In the genomic region with DNA sequence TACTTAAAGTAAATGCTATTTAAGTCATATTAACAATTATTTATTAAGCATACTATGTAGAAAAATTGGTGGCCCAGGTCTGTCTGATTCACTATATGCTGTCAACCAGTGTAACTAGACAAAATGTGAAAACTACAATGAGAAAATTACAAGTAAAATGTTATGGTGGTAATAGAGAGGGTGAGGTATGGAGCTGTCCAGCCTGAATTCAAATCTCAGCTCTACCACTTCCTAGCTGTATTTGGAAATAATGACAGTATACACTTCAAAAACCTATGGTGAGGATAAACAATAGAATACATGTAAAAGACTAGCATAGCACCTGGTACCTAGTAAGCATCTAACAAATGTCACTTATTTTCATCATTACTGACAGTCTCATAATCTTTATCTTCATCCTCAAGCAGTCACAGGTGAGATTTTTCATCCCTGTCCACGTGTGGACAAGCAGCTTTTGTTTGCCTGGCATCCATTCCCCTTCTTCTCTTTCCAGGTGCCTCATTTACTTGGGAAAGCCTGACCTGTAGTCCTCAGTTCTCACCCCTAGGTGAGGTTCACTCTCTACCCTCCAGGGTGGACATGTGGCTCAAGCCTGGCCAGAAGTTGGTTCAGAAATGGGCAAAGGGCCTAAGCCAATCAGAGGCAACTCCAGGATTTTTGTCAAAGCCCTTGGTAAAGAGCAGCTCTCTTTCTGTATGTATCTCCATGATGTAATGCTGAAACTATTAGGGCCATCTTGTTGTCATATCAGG, we compare ENCODE assay signal across 26 cellular contexts. TPM values are rescaled to one million over a fixed set of nuclear protein-coding genes. Genes with fewer than 3 reads are reported as not detected.
A peak's percentile ranks its signal among the peaks of the same experiment; 100 is the strongest.
DNase-seq lines count a peak whose midpoint lies in the region; ATAC-seq and TF ChIP-seq lines count a peak whose summit lies in the region.
"Had no signal": no experiment of that assay in that cellular context is flagged by ENCODE, and none has a peak within 500 bp of the region (broad histone marks: within the 10 kb centered on the region; RNA-seq: fewer than 3 reads in every experiment).

No MANE protein-coding gene starts in this region.

- no peaks in the 10 kb centered on the region for H3K9me2 ChIP-seq in MM.1S (replicated peaks; ENCODE audit: insufficient read depth, low read length)

- no peak overlapping the region for H2AFZ ChIP-seq in MM.1S (ENCODE audit: low read length)

- H3K36me3 ChIP-seq in Caco-2 (ENCODE audit: control insufficient read depth, insufficient read depth, low read length) = no peaks in the 10 kb centered on the region
- H3K36me3 ChIP-seq in HEK293 (ENCODE audit: control insufficient read depth in 2 of 2, insufficient read depth in 1 of 2, low read length in 2 of 2) = no peaks in the 10 kb centered on the region; a peak in 1 of 3 replicates
- H3K36me3 ChIP-seq in neutrophil = peaks cover 5% of the 10 kb centered on the region
- no peaks in the 10 kb centered on the region for H3K36me3 ChIP-seq in MM.1S (replicated peaks; ENCODE audit: insufficient read depth, low read length)
- H3K36me3 ChIP-seq: prostate gland, uterus had no signal

- TF ChIP-seq CTCF in Caco-2 (IDR thresholded peaks at IDR 0.05; ENCODE audit: insufficient read depth in 1 of 2, low read depth in 1 of 2, low read length in 1 of 2, severe bottlenecking in 1 of 2, unreplicated experiment in 1 of 2) = no peak
- no peak for TF ChIP-seq CTCF in HEK293 (tag by site-specific recombination; IDR thresholded peaks at IDR 0.05)
- peak; percentile 9 for TF ChIP-seq CTCF in epithelial cell of proximal tubule (conservative IDR thresholded peaks at IDR 0.05; ENCODE audit: low read depth, low read length)
- no peak for TF ChIP-seq CTCF in neutrophil (IDR thresholded peaks at IDR 0.05)
- TF ChIP-seq CTCF in foreskin keratinocyte (conservative IDR thresholded peaks at IDR 0.05) = no peak
- TF ChIP-seq CTCF in MM.1S (IDR thresholded peaks at IDR 0.05; ENCODE audit: low read length) = no peak

- POLR2A ChIA-PET in Caco-2 (lab: Charles Lee) (no interaction called here), HEK293 (lab: Yijun Ruan, JAX) (interaction anchor here (0.6 to 1.3 kb wide), 8 partner anchors 9 to 155 kb away, joined by 3 to 9 read pairs (median 3); a partner anchor contains a TSS)

- H3K27ac Mint-ChIP-seq in Caco-2 (ENCODE audit: unreplicated experiment) = peak overlapping the region; percentile 31
- H3K27ac Mint-ChIP-seq: activated naive CD4-positive, alpha-beta T cell treated with anti-CD3 and anti-CD28 coated beads, Interleukin-2, amount 10 ng/mL, durations not matched to agents 7 days and 5 days; activated T-helper 1 cell treated with anti-CD3 and anti-CD28 coated beads, Interleukin-12 subunit alpha, Interleukin-12 subunit beta, Interleukin-2, Interleukin-4 antibody, amounts not matched to agents 30 ng/mL and 10 ng/mL and 1 ng/mL, durations not matched to agents 14 hours and 24 hours and 36 hours; memory B cell had no signal

- DNase-seq in Caco-2 = peak in 1 of 2 experiments; percentile 14
- no peak for DNase-seq in epithelial cell of proximal tubule (ENCODE audit: low read depth)
- DNase-seq in foreskin keratinocyte = no peak
- no peak for DNase-seq in DMS114 treated with DMSO at 0.1 percent for 48 hours (lab: John Stamatoyannopoulos, UW; ENCODE audit: unreplicated experiment)
- no peak for DNase-seq in MM.1S
- DNase-seq: activated naive CD4-positive, alpha-beta T cell treated with anti-CD3 and anti-CD28 coated beads, Interleukin-2, amount 10 ng/mL, durations not matched to agents 7 days and 5 days; effector memory CD4-positive, alpha-beta T cell; foreskin fibroblast; heart right ventricle; left colon; NCI-H1417; NCI-H2081 treated with DMSO at 0.1 percent for 48 hours; NCI-H748 treated with DMSO at 0.1 percent for 48 hours; stimulated activated naive CD4-positive, alpha-beta T cell treated with Interleukin-2 at 50 U/mL for 16 hours; testis; uterus had no signal

- peaks cover 6% of the 10 kb centered on the region for H3K36me3 Mint-ChIP-seq in Caco-2 (ENCODE audit: insufficient read depth, unreplicated experiment)

- H3K4me1 ChIP-seq in Caco-2 = peaks cover 57% of the 10 kb centered on the region
- H3K4me1 ChIP-seq in HEK293 (ENCODE audit: control insufficient read depth, insufficient read depth, low read length) = peaks cover 9% of the 10 kb centered on the region
- H3K4me1 ChIP-seq in neutrophil (ENCODE audit: control insufficient read depth in 1 of 2, insufficient read depth in 1 of 2, low read depth in 1 of 2, low read length in 1 of 2) = peaks cover 0 to 9% of the 10 kb centered on the region in 2 experiments
- H3K4me1 ChIP-seq in foreskin keratinocyte = peaks cover 45% of the 10 kb centered on the region
- H3K4me1 ChIP-seq in MM.1S (ENCODE audit: low read length) = no peaks in the 10 kb centered on the region
- H3K4me1 ChIP-seq: prostate gland had no signal

- no peak for ATAC-seq in foreskin keratinocyte
- ATAC-seq in HG03521 (IDR thresholded peaks at IDR 0.05; ENCODE audit: unreplicated experiment) = no peak
- ATAC-seq: esophagus mucosa, heart right ventricle, left colon had no signal

- no TSS peak for BruUV-seq in Caco-2 (replicated peaks; lab: Mats Ljungman, UMichigan)

- H3K9me3 Mint-ChIP-seq in Caco-2 (ENCODE audit: unreplicated experiment) = no peaks in the 10 kb centered on the region
- H3K9me3 Mint-ChIP-seq: activated naive CD4-positive, alpha-beta T cell treated with anti-CD3 and anti-CD28 coated beads, Interleukin-2, amount 10 ng/mL, durations not matched to agents 7 days and 5 days; activated T-helper 1 cell treated with anti-CD3 and anti-CD28 coated beads, Interleukin-12 subunit alpha, Interleukin-12 subunit beta, Interleukin-2, Interleukin-4 antibody, amounts not matched to agents 30 ng/mL and 10 ng/mL and 1 ng/mL, durations not matched to agents 14 hours and 24 hours and 36 hours; CD14-positive monocyte had no signal

- no peaks in the 10 kb centered on the region for H3F3A ChIP-seq in MM.1S (ENCODE audit: insufficient read depth, low read length)

- peaks cover 62% of the 10 kb centered on the region for H3K4me1 Mint-ChIP-seq in Caco-2 (ENCODE audit: low read depth, unreplicated experiment)

- H3K27me3 ChIP-seq in Caco-2 (replicated peaks; ENCODE audit: control insufficient read depth, insufficient read depth, low read length) (no peaks in the 10 kb centered on the region), neutrophil (no peaks in the 10 kb centered on the region), foreskin keratinocyte (no peaks in the 10 kb centered on the region), MM.1S (replicated peaks; ENCODE audit: insufficient read depth, low read length) (no peaks in the 10 kb centered on the region)
- H3K27me3 ChIP-seq: heart right ventricle, testis, uterus had no signal

- H3K27me3 Mint-ChIP-seq in Caco-2 (ENCODE audit: insufficient read depth, unreplicated experiment) = no peaks in the 10 kb centered on the region
- H3K27me3 Mint-ChIP-seq: activated naive CD4-positive, alpha-beta T cell treated with anti-CD3 and anti-CD28 coated beads, Interleukin-2, amount 10 ng/mL, durations not matched to agents 7 days and 5 days; memory B cell had no signal

- H3K4me3 Mint-ChIP-seq in Caco-2 (ENCODE audit: unreplicated experiment) = no peak overlapping the region
- H3K4me3 Mint-ChIP-seq: activated naive CD4-positive, alpha-beta T cell treated with anti-CD3 and anti-CD28 coated beads, Interleukin-2, amount 10 ng/mL, durations not matched to agents 7 days and 5 days; activated T-helper 1 cell treated with anti-CD3 and anti-CD28 coated beads, Interleukin-12 subunit alpha, Interleukin-12 subunit beta, Interleukin-2, Interleukin-4 antibody, amounts not matched to agents 30 ng/mL and 10 ng/mL and 1 ng/mL, durations not matched to agents 14 hours and 24 hours and 36 hours; CD14-positive monocyte; memory B cell had no signal

- no peak overlapping the region for H3K4me2 ChIP-seq in MM.1S (ENCODE audit: low read depth, low read length)
- H3K4me2 ChIP-seq: KMS-11 had no signal

- intact Hi-C loops in Caco-2 (cut with micrococcal nuclease; ENCODE audit: unreplicated experiment) = loop anchor here (1.0 kb wide), 1 partner anchor 7 kb away; no protein-coding TSS in a partner anchor

- H3K9me3 ChIP-seq in Caco-2 (no peaks in the 10 kb centered on the region), HEK293 (ENCODE audit: control insufficient read depth, insufficient read depth, low read depth, low read length) (no peaks in the 10 kb centered on the region), neutrophil (no peaks in the 10 kb centered on the region), MM.1S (replicated peaks; ENCODE audit: insufficient read depth, low read length) (no peaks in the 10 kb centered on the region)
- H3K9me3 ChIP-seq: heart right ventricle, prostate gland, testis, uterus had no signal

- CTCF ChIA-PET in Caco-2 (lab: Charles Lee) (no interaction called here), HEK293 (lab: Yijun Ruan, JAX) (interaction anchor here (0.6 to 1.7 kb wide), 7 partner anchors 11 to 485 kb away, joined by 3 to 9 read pairs (median 3); no protein-coding TSS in a partner anchor)

- H3K9ac ChIP-seq in MM.1S (ENCODE audit: low read length) = no peak overlapping the region
- H3K9ac ChIP-seq: KMS-11 had no signal

- no peaks in the 10 kb centered on the region for H4K20me1 ChIP-seq in MM.1S (ENCODE audit: insufficient read depth, low read length)

- H3K27ac ChIP-seq in HEK293 (ENCODE audit: extremely low read depth, low read depth, low read length) = no peak overlapping the region
- H3K27ac ChIP-seq in neutrophil = peak overlapping the region; percentile 48
- no peak overlapping the region for H3K27ac ChIP-seq in foreskin keratinocyte
- H3K27ac ChIP-seq in MM.1S (ENCODE audit: low read length) = no peak overlapping the region
- H3K27ac ChIP-seq: coronary artery, KMS-11, prostate gland, uterus had no signal

- H3K4me3 ChIP-seq in Caco-2 (ENCODE audit: low read depth, low read length) (no peak overlapping the region), HEK293 (ENCODE audit: low read depth, low read length) (no peak overlapping the region), epithelial cell of proximal tubule (ENCODE audit: low read depth, low read length) (no peak overlapping the region), neutrophil (ENCODE audit: low read depth in 1 of 2, low read length in 1 of 2) (no peak overlapping the region), MM.1S (ENCODE audit: low read length) (no peak overlapping the region)
- H3K4me3 ChIP-seq: coronary artery, heart right ventricle, prostate gland, testis, uterus had no signal

- H3K79me2 ChIP-seq in MM.1S (ENCODE audit: low read length) = peaks cover 75% of the 10 kb centered on the region

TF ChIP-seq in HEK293, 187 proteins besides CTCF, POLR2A, EP300 and RAD21 (continues in another document):
- TF ChIP-seq SP7 (tag by site-specific recombination; IDR thresholded peaks at IDR 0.05) = no peak

RNA-seq across cellular contexts. Expression of a gene that starts 29.5 kb away (rescaled TPM):
- total RNA-seq in Caco-2 (2022) (26.7 and 31.1 TPM in 2 replicates), epithelial cell of proximal tubule (34.5 and 38.6 TPM in 2 replicates), foreskin keratinocyte (18.6 and 19.5 TPM in 2 replicates)
- polyA plus RNA-seq in foreskin keratinocyte = 4.0 and 4.4 TPM in 2 replicates

RNA-seq across cellular contexts. Expression of a gene that starts 54.5 kb away (rescaled TPM):
- 21.3 and 24.9 TPM in 2 replicates for total RNA-seq in Caco-2 (2022)
- total RNA-seq in epithelial cell of proximal tubule = 19.7 and 21.5 TPM in 2 replicates
- 22.0 and 23.3 TPM in 2 replicates for total RNA-seq in foreskin keratinocyte
- 7.3 and 7.6 TPM in 2 replicates for polyA plus RNA-seq in foreskin keratinocyte

RNA-seq across cellular contexts. Expression of a gene that starts 54.9 kb away (rescaled TPM):
- total RNA-seq in Caco-2 (2022) (17.2 and 18.3 TPM in 2 replicates), epithelial cell of proximal tubule (6.7 and 8.1 TPM in 2 replicates), foreskin keratinocyte (13.5 and 14.8 TPM in 2 replicates)
- polyA plus RNA-seq in foreskin keratinocyte = 3.0 and 3.3 TPM in 2 replicates
